8 cellular contexts compared by ENCODE assay signal in the genomic region with DNA sequence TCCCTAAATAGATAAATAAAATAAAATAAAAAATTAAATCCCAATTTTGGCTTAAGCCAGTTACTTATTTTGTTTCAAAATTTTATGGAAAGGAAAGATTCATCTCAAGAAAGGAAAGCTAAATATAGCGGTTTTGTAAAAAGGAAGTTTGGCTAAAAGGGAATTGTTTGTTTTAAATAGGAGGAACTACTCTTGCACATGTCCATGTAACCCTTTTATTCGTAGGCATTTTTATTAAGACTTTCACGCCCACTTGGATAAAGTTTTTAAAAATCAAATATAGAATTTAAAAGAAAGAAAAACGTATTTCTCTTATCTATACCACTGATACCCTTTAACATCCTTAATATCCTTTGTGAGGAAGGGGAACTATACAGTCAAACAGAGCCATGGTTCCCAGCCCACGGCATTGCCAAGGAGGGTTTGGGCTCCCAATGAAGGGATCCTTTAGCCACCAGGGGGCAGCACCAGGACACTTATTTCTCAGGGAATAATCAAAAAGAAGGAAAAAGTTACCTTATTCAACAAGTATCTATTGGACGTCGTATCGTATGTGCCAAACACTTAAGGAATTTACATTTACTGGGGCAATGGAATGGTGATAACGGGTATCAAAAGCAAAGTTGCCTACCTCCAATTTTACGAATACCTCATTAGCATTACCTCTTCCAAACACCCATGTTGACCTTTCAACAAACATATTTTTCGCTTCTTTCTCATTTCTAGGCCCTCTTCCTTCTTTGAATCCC. TPM values are rescaled to one million over a fixed set of nuclear protein-coding genes. Genes with fewer than 3 reads are reported as not detected.
DNase-seq lines count a peak whose midpoint lies in the region; ATAC-seq and TF ChIP-seq lines count a peak whose summit lies in the region.

No MANE protein-coding gene starts in this region.

- ATAC-seq in GM21786 (IDR thresholded peaks at IDR 0.05; ENCODE audit: unreplicated experiment) (peak; percentile 78), heart right ventricle (peak; percentile 68 to 95 (median 92)), psoas muscle (peak; percentile 68 to 97 (median 85))
- ATAC-seq in activated naive CD8-positive, alpha-beta T cell treated with anti-CD3 and anti-CD28 coated beads, Interleukin-2, amount 50 U/mL, for 24 hours = peak; percentile 84

- 22 to 30% methylated on average over 11 of the region's 11 CpGs for WGBS in heart right ventricle, 2 donors
- 27 to 32% (median 27%) methylated on average over 11 of the region's 11 CpGs for WGBS in psoas muscle, 3 donors

- TF ChIP-seq POLR2A in uterus (IDR thresholded peaks at IDR 0.05) = no peak

- H3K9ac ChIP-seq in Loucy (ENCODE audit: low read depth, low read length, poor library complexity, severe bottlenecking) = no peak overlapping the region

- peak; percentile 49 for DNase-seq in DMS153 (lab: John Stamatoyannopoulos, UW)
- peak; percentile 77 for DNase-seq in SKM-1 treated with dmso at 0.1 percent for 144 hours (lab: John Stamatoyannopoulos, UW; ENCODE audit: unreplicated experiment)
- peak; percentile 88 for DNase-seq in activated naive CD8-positive, alpha-beta T cell treated with anti-CD3 and anti-CD28 coated beads, Interleukin-2, amount 50 U/mL, for 24 hours
- DNase-seq in heart right ventricle = peak; percentile 78 to 88
- DNase-seq in psoas muscle = peak; percentile 85 to 91
- peak; percentile 82 to 89 for DNase-seq in uterus

- no peak overlapping the region for H3K4me3 Mint-ChIP-seq in activated naive CD8-positive, alpha-beta T cell treated with anti-CD3 and anti-CD28 coated beads, Interleukin-2, amount 50 U/mL, for 24 hours

- no peaks in the 10 kb centered on the region for H3K27me3 ChIP-seq in Loucy (ENCODE audit: insufficient read depth, low read length, poor library complexity, severe bottlenecking)
- H3K27me3 ChIP-seq in heart right ventricle = peaks cover 0 to 8% (median 0%) of the 10 kb centered on the region in 7 donors
- no peaks in the 10 kb centered on the region for H3K27me3 ChIP-seq in psoas muscle (ENCODE audit: insufficient read depth in 3 of 3, low read length in 2 of 3)
- H3K27me3 ChIP-seq in uterus = no peaks in the 10 kb centered on the region

- H3K27me3 Mint-ChIP-seq in activated naive CD8-positive, alpha-beta T cell treated with anti-CD3 and anti-CD28 coated beads, Interleukin-2, amount 50 U/mL, for 24 hours = no peaks in the 10 kb centered on the region

- peaks cover 2% of the 10 kb centered on the region for H3K36me3 Mint-ChIP-seq in activated naive CD8-positive, alpha-beta T cell treated with anti-CD3 and anti-CD28 coated beads, Interleukin-2, amount 50 U/mL, for 24 hours (ENCODE audit: low read depth)

- intact Hi-C loops in heart right ventricle (cut with DNase I) = loop anchor here (1.0 to 10.0 kb wide), 9 partner anchors 35 to 695 kb away; partner anchors contain the start of genes RWDD4 (in 4 of the 10), TRAPPC11 (in 4 of the 10) and ING2 (in 1 of the 10)
- intact Hi-C loops in psoas muscle (cut with DNase I) = loop anchor here (2.0 to 10.0 kb wide), 4 partner anchors 131 to 693 kb away; partner anchors contain the start of genes RWDD4 (in 1 of the 2) and TRAPPC11 (in 1 of the 2)
- intact Hi-C loops in uterus (cut with DNase I; ENCODE audit: low total_unique reads) = loop anchor here (10.0 kb wide), 1 partner anchor 693 kb away; no protein-coding TSS in a partner anchor

- H3K4me3 ChIP-seq in Loucy (ENCODE audit: low read length, poor library complexity, severe bottlenecking) = no peak overlapping the region
- peak overlapping the region in 6 of 10 donors; percentile 3 to 36 (median 12) for H3K4me3 ChIP-seq in heart right ventricle
- H3K4me3 ChIP-seq in psoas muscle = peak overlapping the region; percentile 26
- no peak overlapping the region for H3K4me3 ChIP-seq in uterus

- H3K27ac ChIP-seq in heart right ventricle (peak overlapping the region in 4 of 10 donors; percentile 16 to 53 (median 30)), psoas muscle (no peak overlapping the region), uterus (peak overlapping the region in 1 of 2 donors; percentile 19)

- H3K79me2 ChIP-seq in Loucy (ENCODE audit: insufficient read depth, low read length) = no peaks in the 10 kb centered on the region

- H3K36me3 ChIP-seq in Loucy (ENCODE audit: insufficient read depth, low read length) = no peaks in the 10 kb centered on the region
- H3K36me3 ChIP-seq in heart right ventricle = no peaks in the 10 kb centered on the region
- H3K36me3 ChIP-seq in psoas muscle (ENCODE audit: insufficient read depth in 1 of 2, low read depth in 1 of 2) = no peaks in the 10 kb centered on the region
- no peaks in the 10 kb centered on the region for H3K36me3 ChIP-seq in uterus

- H2AFZ ChIP-seq in Loucy (ENCODE audit: low read length) = peak overlapping the region; percentile 47

- H3K4me1 Mint-ChIP-seq in activated naive CD8-positive, alpha-beta T cell treated with anti-CD3 and anti-CD28 coated beads, Interleukin-2, amount 50 U/mL, for 24 hours = peaks cover 4% of the 10 kb centered on the region

- H3K4me1 ChIP-seq in Loucy (ENCODE audit: insufficient read depth, low read length, poor library complexity, severe bottlenecking) = no peaks in the 10 kb centered on the region
- peaks cover 0 to 25% (median 8%) of the 10 kb centered on the region in 9 donors for H3K4me1 ChIP-seq in heart right ventricle
- H3K4me1 ChIP-seq in psoas muscle = no peaks in the 10 kb centered on the region
- H3K4me1 ChIP-seq in uterus = no peaks in the 10 kb centered on the region

- H3K9me3 ChIP-seq in Loucy (ENCODE audit: insufficient read depth, low read depth, low read length) = no peaks in the 10 kb centered on the region
- peaks cover 0 to 4% (median 0%) of the 10 kb centered on the region in 11 donors for H3K9me3 ChIP-seq in heart right ventricle
- no peaks in the 10 kb centered on the region for H3K9me3 ChIP-seq in psoas muscle
- no peaks in the 10 kb centered on the region for H3K9me3 ChIP-seq in uterus

- no peaks in the 10 kb centered on the region for H3K9me2 ChIP-seq in Loucy (replicated peaks; ENCODE audit: low read depth, low read length)

- H4K20me1 ChIP-seq in Loucy (ENCODE audit: insufficient read depth, low read length, poor library complexity, severe bottlenecking) = no peaks in the 10 kb centered on the region

- H3K9me3 Mint-ChIP-seq in activated naive CD8-positive, alpha-beta T cell treated with anti-CD3 and anti-CD28 coated beads, Interleukin-2, amount 50 U/mL, for 24 hours = no peaks in the 10 kb centered on the region

- no peak overlapping the region for H3K27ac Mint-ChIP-seq in activated naive CD8-positive, alpha-beta T cell treated with anti-CD3 and anti-CD28 coated beads, Interleukin-2, amount 50 U/mL, for 24 hours

- no peaks in the 10 kb centered on the region for H3F3A ChIP-seq in Loucy (ENCODE audit: low read depth)

- peak; percentile 97 for TF ChIP-seq CTCF in Loucy (conservative IDR thresholded peaks at IDR 0.05; ENCODE audit: low read length)
- peak; percentile 85 to 97 (median 91) for TF ChIP-seq CTCF in heart right ventricle (IDR thresholded peaks at IDR 0.05)
- peak; percentile 90 for TF ChIP-seq CTCF in psoas muscle (IDR thresholded peaks at IDR 0.05)
- TF ChIP-seq CTCF in uterus (IDR thresholded peaks at IDR 0.05) = peak; percentile 64 to 92 (median 76)

- no peak overlapping the region for H3K4me2 ChIP-seq in Loucy (ENCODE audit: low read depth, low read length, poor library complexity, severe bottlenecking)

RNA-seq across cellular contexts. Expression of gene CDKN2AIP, which starts 27.7 kb away (rescaled TPM):
- total RNA-seq in heart right ventricle (10 to 100 TPM in 5 of 10 donors, 1 to 10 TPM in 5; 8.0 to 12.7 (median 10.0) TPM), psoas muscle (10 to 100 TPM in 1 of 4 donors, 1 to 10 TPM in 3; 6.9 to 13.1 (median 8.3) TPM), uterus (10 to 100 TPM; 18.5 to 37.1 (median 23.9) TPM)
- polyA plus RNA-seq in heart right ventricle (1 to 10 TPM; 5.6 to 7.0 TPM), psoas muscle (10 to 100 TPM in 2 of 3 donors, 1 to 10 TPM in 1; 6.5 to 21.0 (median 12.3) TPM)

RNA-seq across cellular contexts. Expression of gene ING2, which starts 32.7 kb away (rescaled TPM):
- total RNA-seq in heart right ventricle = 1 to 10 TPM; 4.0 to 8.2 (median 5.2) TPM
- polyA plus RNA-seq in heart right ventricle = 1 to 10 TPM; 1.7 to 8.6 TPM
- 10 to 100 TPM in 1 of 4 donors, 1 to 10 TPM in 3; 6.3 to 21.7 (median 8.3) TPM for total RNA-seq in psoas muscle
- 10 to 100 TPM; 13.6 to 35.1 (median 28.0) TPM for polyA plus RNA-seq in psoas muscle
- total RNA-seq in uterus = 10 to 100 TPM in 2 of 4 donors, 1 to 10 TPM in 2; 3.8 to 16.1 (median 10.0) TPM

Comparison
In these comparisons a context has a peak if more than half of its experiments do, and no peak if none do; other contexts are left out.
1. H3K4me3 ChIP-seq: peak in heart right ventricle (6 of 10) and psoas muscle (single experiment); none in Loucy (single experiment) and uterus (0 of 2).
2. Peak in every context shown above with its lines, with median percentiles within 50 percentile points of each other: DNase-seq, ATAC-seq and CTCF ChIP-seq.